ENCODE assay signal across 1 cellular context in genomic region chr16:50407351-50407750, GRCh38.
TF ChIP-seq lines count a peak whose summit lies in the region.

No MANE protein-coding gene starts in this region.

TF ChIP-seq in WTC11, 78 proteins besides CTCF, POLR2A, EP300 and RAD21 (continued from another document):
- TF ChIP-seq ZNF532 (CRISPR knock-in tag; IDR thresholded peaks at IDR 0.05; ENCODE audit: borderline replicate concordance) (no peak), KAT7 (CRISPR knock-in tag; IDR thresholded peaks at IDR 0.05; ENCODE audit: borderline replicate concordance) (no peak), ZBTB43 (CRISPR knock-in tag; IDR thresholded peaks at IDR 0.05) (no peak), E2F5 (CRISPR knock-in tag; IDR thresholded peaks at IDR 0.05) (no peak), ZNF317 (CRISPR knock-in tag; IDR thresholded peaks at IDR 0.05; ENCODE audit: borderline replicate concordance, low read depth) (no peak)
